In genomic region chr3:4823986-4824947, GRCh38 we compare ENCODE assay signal across 13 cellular contexts.
DNase-seq lines count a peak whose midpoint lies in the region; ATAC-seq and FAIRE-seq lines count a peak whose summit lies in the region.
"Had no signal": no experiment of that assay in that cellular context is flagged by ENCODE, and none has a peak within 500 bp of the region (broad histone marks: within the 10 kb centered on the region; RNA-seq: fewer than 3 reads in every experiment).

No MANE protein-coding gene starts in this region.

- POLR2A ChIA-PET in activated CD4-positive, alpha-beta memory T cell treated with anti-CD3 and anti-CD28 coated beads for 36 hours (lab: Charles Lee), result interaction anchor here (1.4 to 8.7 kb wide), 3 partner anchors 18 to 160 kb away, joined by 3 to 83 read pairs (median 4); partner anchors contain the start of gene BHLHE40

- peak overlapping the region; percentile 95 for H3K27ac Mint-ChIP-seq in T-helper 2 cell treated with Interferon-gamma antibody and Interleukin-4, amounts not matched to agents 5 μg/mL and 100 μg/mL, for 36 hours
- H3K27ac Mint-ChIP-seq in activated CD4-positive, alpha-beta memory T cell treated with anti-CD3 and anti-CD28 coated beads for 36 hours, result peak overlapping the region; percentile 85
- peak overlapping the region in 5 of 6 donors; percentile 53 to 99 (median 86) for H3K27ac Mint-ChIP-seq in immature natural killer cell
- H3K27ac Mint-ChIP-seq in stimulated activated memory B cell treated with anti-CD40 and anti-IgM and Interleukin-4, amounts not matched to agents 10 μg/mL and 1 μg/mL and 100 μg/mL, for 72 hours, result peak overlapping the region; percentile 88

- H3K4me3 ChIP-seq in small intestine (ENCODE audit: low read depth in 1 of 2, low read length in 2 of 2), result no peak overlapping the region
- H3K4me3 ChIP-seq: lung had no signal

- intact Hi-C loops in activated CD4-positive, alpha-beta memory T cell treated with anti-CD3 and anti-CD28 coated beads for 36 hours (cut with micrococcal nuclease), result loop anchor here (2.0 to 10.0 kb wide), 3 partner anchors 47 to 511 kb away; no protein-coding TSS in a partner anchor

- H3K4me3 Mint-ChIP-seq in T-helper 2 cell treated with Interferon-gamma antibody and Interleukin-4, amounts not matched to agents 5 μg/mL and 100 μg/mL, for 36 hours, result peak overlapping the region; percentile 89
- H3K4me3 Mint-ChIP-seq in activated CD4-positive, alpha-beta memory T cell treated with anti-CD3 and anti-CD28 coated beads for 36 hours, result peak overlapping the region; percentile 70
- H3K4me3 Mint-ChIP-seq in immature natural killer cell, result no peak overlapping the region
- no peak overlapping the region for H3K4me3 Mint-ChIP-seq in stimulated activated memory B cell treated with anti-CD40 and anti-IgM and Interleukin-4, amounts not matched to agents 10 μg/mL and 1 μg/mL and 100 μg/mL, for 72 hours

- WGBS in small intestine, 3 donors, result 88 to 95% (median 94%) methylated on average over 26 of the region's 26 CpGs

- no peak for ATAC-seq in stimulated activated memory B cell treated with anti-CD40 and anti-IgM and Interleukin-4, amounts not matched to agents 10 μg/mL and 1 μg/mL and 100 μg/mL, for 72 hours

- H3K4me1 Mint-ChIP-seq in T-helper 2 cell treated with Interferon-gamma antibody and Interleukin-4, amounts not matched to agents 5 μg/mL and 100 μg/mL, for 36 hours (ENCODE audit: low read depth), result peaks cover 93% of the 10 kb centered on the region
- peaks cover 99% of the 10 kb centered on the region for H3K4me1 Mint-ChIP-seq in activated CD4-positive, alpha-beta memory T cell treated with anti-CD3 and anti-CD28 coated beads for 36 hours (ENCODE audit: low read depth)
- peaks cover 78 to 79% of the 10 kb centered on the region in 2 donors for H3K4me1 Mint-ChIP-seq in immature natural killer cell
- peaks cover 90% of the 10 kb centered on the region for H3K4me1 Mint-ChIP-seq in stimulated activated memory B cell treated with anti-CD40 and anti-IgM and Interleukin-4, amounts not matched to agents 10 μg/mL and 1 μg/mL and 100 μg/mL, for 72 hours

- no peak for DNase-seq in T-helper 2 cell treated with Interferon-gamma antibody and Interleukin-4, amounts not matched to agents 5 μg/mL and 100 μg/mL, for 36 hours (ENCODE audit: low spot score)
- DNase-seq in T-helper 2 cell (no peak), immature natural killer cell (no peak), NCI-H1092 treated with DMSO at 0.1 percent for 48 hours (lab: John Stamatoyannopoulos, UW) (no peak), small intestine (no peak)
- DNase-seq in activated CD4-positive, alpha-beta memory T cell treated with anti-CD3 and anti-CD28 coated beads for 36 hours, result no peak
- DNase-seq in NK-92 treated with Interleukin-12 subunit alpha and Interleukin-12 subunit beta, amount 100 ng/mL, for 24 hours (lab: John Stamatoyannopoulos, UW), result no peak
- DNase-seq: central memory CD4-positive, alpha-beta T cell; NCI-H510A treated with DMSO at 0.1 percent for 48 hours; stimulated activated CD4-positive, alpha-beta T cell treated with anti-CD3 and anti-CD28 coated beads, Interleukin-12 subunit alpha, Interleukin-12 subunit beta, amount 100 ng/mL, for 4 hours had no signal

- H3K27me3 Mint-ChIP-seq in T-helper 2 cell treated with Interferon-gamma antibody and Interleukin-4, amounts not matched to agents 5 μg/mL and 100 μg/mL, for 36 hours (ENCODE audit: low read depth), result no peaks in the 10 kb centered on the region
- H3K27me3 Mint-ChIP-seq in activated CD4-positive, alpha-beta memory T cell treated with anti-CD3 and anti-CD28 coated beads for 36 hours, result no peaks in the 10 kb centered on the region
- H3K27me3 Mint-ChIP-seq in immature natural killer cell (ENCODE audit: low read depth in 3 of 3), result peaks cover 9 to 20% (median 13%) of the 10 kb centered on the region in 3 donors
- no peaks in the 10 kb centered on the region for H3K27me3 Mint-ChIP-seq in stimulated activated memory B cell treated with anti-CD40 and anti-IgM and Interleukin-4, amounts not matched to agents 10 μg/mL and 1 μg/mL and 100 μg/mL, for 72 hours

- H3K9me3 ChIP-seq in small intestine (ENCODE audit: control insufficient read depth, low read depth), result no peaks in the 10 kb centered on the region

- H3K27ac ChIP-seq in small intestine (ENCODE audit: low read depth in 1 of 2, low read length in 1 of 2), result peak overlapping the region in 1 of 2 donors; percentile 97

- no peaks in the 10 kb centered on the region for H3K27me3 ChIP-seq in small intestine (ENCODE audit: control insufficient read depth in 2 of 2, insufficient read depth in 2 of 2, low read length in 2 of 2)

- H3K36me3 Mint-ChIP-seq in T-helper 2 cell treated with Interferon-gamma antibody and Interleukin-4, amounts not matched to agents 5 μg/mL and 100 μg/mL, for 36 hours (ENCODE audit: low read depth), result peaks cover 59% of the 10 kb centered on the region
- H3K36me3 Mint-ChIP-seq in activated CD4-positive, alpha-beta memory T cell treated with anti-CD3 and anti-CD28 coated beads for 36 hours, result peaks cover 44% of the 10 kb centered on the region
- peaks cover 5 to 28% (median 16%) of the 10 kb centered on the region in 3 donors for H3K36me3 Mint-ChIP-seq in immature natural killer cell
- H3K36me3 Mint-ChIP-seq in stimulated activated memory B cell treated with anti-CD40 and anti-IgM and Interleukin-4, amounts not matched to agents 10 μg/mL and 1 μg/mL and 100 μg/mL, for 72 hours, result peaks cover 96% of the 10 kb centered on the region

- CTCF ChIA-PET in activated CD4-positive, alpha-beta memory T cell treated with anti-CD3 and anti-CD28 coated beads for 36 hours (lab: Charles Lee), result interaction anchor here (1.2 to 1.8 kb wide), 3 partner anchors 18 to 103 kb away, joined by 3 to 5 read pairs (median 3); no protein-coding TSS in a partner anchor

- no peak for FAIRE-seq in small intestine (lab: Jason Lieb, UNC)
- FAIRE-seq: GM18507 had no signal

- H3K36me3 ChIP-seq in small intestine (ENCODE audit: control insufficient read depth in 2 of 2, insufficient read depth in 2 of 2, low read length in 2 of 2), result no peaks in the 10 kb centered on the region

- H3K9me3 Mint-ChIP-seq in T-helper 2 cell treated with Interferon-gamma antibody and Interleukin-4, amounts not matched to agents 5 μg/mL and 100 μg/mL, for 36 hours, result no peaks in the 10 kb centered on the region
- H3K9me3 Mint-ChIP-seq in activated CD4-positive, alpha-beta memory T cell treated with anti-CD3 and anti-CD28 coated beads for 36 hours, result no peaks in the 10 kb centered on the region
- no peaks in the 10 kb centered on the region for H3K9me3 Mint-ChIP-seq in immature natural killer cell
- no peaks in the 10 kb centered on the region for H3K9me3 Mint-ChIP-seq in stimulated activated memory B cell treated with anti-CD40 and anti-IgM and Interleukin-4, amounts not matched to agents 10 μg/mL and 1 μg/mL and 100 μg/mL, for 72 hours

- H3K4me1 ChIP-seq in small intestine (ENCODE audit: control insufficient read depth in 2 of 2, insufficient read depth in 1 of 2, low read depth in 1 of 2, low read length in 1 of 2), result peaks cover 7 to 27% of the 10 kb centered on the region in 2 donors

Comparison
In these comparisons a context has a peak if more than half of its experiments do, and no peak if none do; other contexts are left out.
1. H3K4me3 Mint-ChIP-seq: peak in T-helper 2 cell treated with Interferon-gamma antibody and Interleukin-4, amounts not matched to agents 5 μg/mL and 100 μg/mL, for 36 hours (single experiment) and activated CD4-positive, alpha-beta memory T cell treated with anti-CD3 and anti-CD28 coated beads for 36 hours (single experiment); none in immature natural killer cell (0 of 5) and stimulated activated memory B cell treated with anti-CD40 and anti-IgM and Interleukin-4, amounts not matched to agents 10 μg/mL and 1 μg/mL and 100 μg/mL, for 72 hours (single experiment).
2. Peak in every context shown above with its lines, with median percentiles within 50 percentile points of each other: H3K27ac Mint-ChIP-seq.